Comparison of ENCODE assay signal across 23 cellular contexts in the genomic region with DNA sequence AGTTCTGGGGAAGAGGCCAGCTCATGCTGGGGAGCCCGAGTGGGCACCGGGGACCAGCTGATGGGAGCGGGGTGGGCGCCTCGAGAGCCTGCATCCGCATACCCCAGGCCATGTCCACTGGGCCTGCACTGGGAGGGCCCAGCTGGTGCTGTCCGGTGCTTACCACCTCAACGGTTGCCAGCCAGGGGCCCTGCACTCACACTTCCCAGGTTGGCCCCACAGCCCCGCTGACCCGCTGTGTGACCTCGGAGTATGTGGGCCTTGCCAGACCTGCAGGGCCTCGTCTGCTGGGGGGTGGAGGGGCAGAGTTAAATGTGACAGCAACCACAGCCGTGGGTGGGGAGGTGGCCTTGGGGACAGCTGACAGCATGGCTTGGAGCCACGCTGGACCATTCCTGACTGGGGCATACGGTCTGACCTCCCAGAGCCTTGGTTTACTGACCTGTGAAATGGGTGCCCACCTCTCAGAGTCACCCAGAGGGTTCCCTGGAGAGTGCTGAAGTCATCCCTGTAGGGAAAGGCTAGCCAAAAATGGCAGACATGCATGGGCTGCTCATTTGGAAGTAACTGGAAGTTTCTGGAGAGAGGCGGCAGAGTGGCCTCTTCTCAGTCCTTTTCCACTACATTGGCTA. TPM values are rescaled to one million over a fixed set of nuclear protein-coding genes. Genes with fewer than 3 reads are reported as not detected.
"Had no signal": no experiment of that assay in that cellular context is flagged by ENCODE, and none has a peak within 500 bp of the region (broad histone marks: within the 10 kb centered on the region; RNA-seq: fewer than 3 reads in every experiment).

No MANE protein-coding gene starts in this region.

- H3K4me3 Mint-ChIP-seq: activated CD8-positive, alpha-beta T cell treated with anti-CD3 and anti-CD28 coated beads, Interleukin-2, amount 10 ng/mL, durations not matched to agents 7 days and 5 days; activated naive CD4-positive, alpha-beta T cell treated with anti-CD3 and anti-CD28 coated beads, Interleukin-2, amount 10 ng/mL, durations not matched to agents 7 days and 5 days; activated T-cell treated with anti-CD3 and anti-CD28 coated beads, Interleukin-2, amount 50 U/mL, for 24 hours; natural killer cell treated with Interleukin-12 subunit alpha and Interleukin-12 subunit beta and Interleukin-15 and Interleukin-18, amount 100 ng/mL, for 72 hours; stimulated activated memory B cell treated with anti-CD40 and anti-IgM and Interleukin-4, amounts not matched to agents 10 μg/mL and 1 μg/mL and 100 μg/mL, for 72 hours had no signal

- H3K4me3 ChIP-seq: coronary artery, left ventricle myocardium inferior, right lobe of liver, stomach, vagina had no signal

- DNase-seq: activated CD4-positive, alpha-beta T cell treated with anti-CD3 and anti-CD28 coated beads, Interleukin-2, amount 50 U/mL, for 1 hour; activated CD4-positive, CD25-positive, alpha-beta regulatory T cell treated with anti-CD3 and anti-CD28 coated beads, Interleukin-2, amount 50 U/mL, for 72 hours; activated CD8-positive, alpha-beta T cell treated with anti-CD3 and anti-CD28 coated beads, Interleukin-2, amount 10 ng/mL, durations not matched to agents 7 days and 5 days; activated naive CD4-positive, alpha-beta T cell treated with anti-CD3 and anti-CD28 coated beads, Interleukin-2, amount 10 ng/mL, durations not matched to agents 7 days and 5 days; activated T-cell treated with anti-CD3 and anti-CD28 coated beads, Interleukin-2, amount 50 U/mL, for 24 hours; cerebellar nuclear complex; left ventricle myocardium inferior; midbrain; small intestine; stimulated activated CD4-positive, alpha-beta T cell treated with anti-CD3 and anti-CD28 coated beads, Interleukin-15, amount 100 ng/mL, for 24 hours; stomach; SW 1271; T-helper 2 cell; trophoblast cell had no signal

- H3K27me3 ChIP-seq: right lobe of liver, stomach, vagina had no signal

- H3K27ac ChIP-seq: coronary artery, left ventricle myocardium inferior, parathyroid adenoma, right lobe of liver, stomach, vagina, VCaP had no signal

- H3K9me3 Mint-ChIP-seq: activated naive CD4-positive, alpha-beta T cell treated with anti-CD3 and anti-CD28 coated beads, Interleukin-2, amount 10 ng/mL, durations not matched to agents 7 days and 5 days; activated T-cell treated with anti-CD3 and anti-CD28 coated beads, Interleukin-2, amount 50 U/mL, for 24 hours; natural killer cell treated with Interleukin-12 subunit alpha and Interleukin-12 subunit beta and Interleukin-15 and Interleukin-18, amount 100 ng/mL, for 72 hours; stimulated activated memory B cell treated with anti-CD40 and anti-IgM and Interleukin-4, amounts not matched to agents 10 μg/mL and 1 μg/mL and 100 μg/mL, for 72 hours had no signal

- H3K4me1 ChIP-seq: parathyroid adenoma, right lobe of liver had no signal

- FAIRE-seq: bronchial epithelial cell, endometrium, small intestine had no signal

- H2AFZ ChIP-seq: parathyroid adenoma had no signal

- H3K36me3 Mint-ChIP-seq: activated naive CD4-positive, alpha-beta T cell treated with anti-CD3 and anti-CD28 coated beads, Interleukin-2, amount 10 ng/mL, durations not matched to agents 7 days and 5 days; natural killer cell treated with Interleukin-12 subunit alpha and Interleukin-12 subunit beta and Interleukin-15 and Interleukin-18, amount 100 ng/mL, for 72 hours; stimulated activated memory B cell treated with anti-CD40 and anti-IgM and Interleukin-4, amounts not matched to agents 10 μg/mL and 1 μg/mL and 100 μg/mL, for 72 hours had no signal

- H3K36me3 ChIP-seq: left ventricle myocardium inferior, right lobe of liver, stomach, vagina had no signal

- H3K27ac Mint-ChIP-seq: activated CD8-positive, alpha-beta T cell treated with anti-CD3 and anti-CD28 coated beads, Interleukin-2, amount 10 ng/mL, durations not matched to agents 7 days and 5 days; activated naive CD4-positive, alpha-beta T cell treated with anti-CD3 and anti-CD28 coated beads, Interleukin-2, amount 10 ng/mL, durations not matched to agents 7 days and 5 days; activated T-cell treated with anti-CD3 and anti-CD28 coated beads, Interleukin-2, amount 50 U/mL, for 24 hours; natural killer cell treated with Interleukin-12 subunit alpha and Interleukin-12 subunit beta and Interleukin-15 and Interleukin-18, amount 100 ng/mL, for 72 hours; stimulated activated memory B cell treated with anti-CD40 and anti-IgM and Interleukin-4, amounts not matched to agents 10 μg/mL and 1 μg/mL and 100 μg/mL, for 72 hours had no signal

- H3K79me2 ChIP-seq: parathyroid adenoma had no signal

- H3K27me3 Mint-ChIP-seq: activated T-cell treated with anti-CD3 and anti-CD28 coated beads, Interleukin-2, amount 50 U/mL, for 24 hours; natural killer cell treated with Interleukin-12 subunit alpha and Interleukin-12 subunit beta and Interleukin-15 and Interleukin-18, amount 100 ng/mL, for 72 hours had no signal

- H3K9me3 ChIP-seq: left ventricle myocardium inferior, right lobe of liver, stomach, vagina had no signal

- ATAC-seq: activated CD8-positive, alpha-beta T cell treated with anti-CD3 and anti-CD28 coated beads, Interleukin-2, amount 10 ng/mL, durations not matched to agents 7 days and 5 days; right lobe of liver; stimulated activated memory B cell treated with anti-CD40 and anti-IgM and Interleukin-4, amounts not matched to agents 10 μg/mL and 1 μg/mL and 100 μg/mL, for 72 hours had no signal

- H3K9ac ChIP-seq: parathyroid adenoma had no signal

RNA-seq across cellular contexts. Expression of a gene that starts 59.5 kb away (rescaled TPM):
- total RNA-seq: activated CD8-positive, alpha-beta T cell treated with anti-CD3 and anti-CD28 coated beads, Interleukin-2, amount 10 ng/mL, durations not matched to agents 7 days and 5 days had no signal
